8 cellular contexts compared by ENCODE assay signal in genomic region chr14:55026793-55027560, GRCh38. TPM values are rescaled to one million over a fixed set of nuclear protein-coding genes. Genes with fewer than 3 reads are reported as not detected.
DNase-seq lines count a peak whose midpoint lies in the region; ATAC-seq and TF ChIP-seq lines count a peak whose summit lies in the region.

Gene SOCS4, plus strand, starts transcription at chr14:55027236. Its CDS starts 15,806 bp downstream, at chr14:55043042.
Gene WDHD1, minus strand, starts transcription at chr14:55027099. Its CDS starts 312 bp downstream, at chr14:55026787.

- H3K27me3 ChIP-seq in hepatocyte, result no peaks in the 10 kb centered on the region
- no peaks in the 10 kb centered on the region for H3K27me3 ChIP-seq in rectal smooth muscle tissue (ENCODE audit: control insufficient read depth, insufficient read depth, low read length)
- no peaks in the 10 kb centered on the region for H3K27me3 ChIP-seq in aorta (ENCODE audit: control insufficient read depth in 1 of 2, insufficient read depth in 2 of 2, low read length in 1 of 2)

- H3K9me2 ChIP-seq in hepatocyte (replicated peaks; ENCODE audit: insufficient read depth), result no peaks in the 10 kb centered on the region

- H3K79me2 ChIP-seq in hepatocyte, result peaks cover 65% of the 10 kb centered on the region

- H4K20me1 ChIP-seq in hepatocyte (ENCODE audit: insufficient read depth, poor library complexity, severe bottlenecking), result peaks cover 6% of the 10 kb centered on the region

- H2AFZ ChIP-seq in hepatocyte, result peak within 1 kb of the TSS; percentile 79

- peaks cover 11% of the 10 kb centered on the region for H3K4me1 ChIP-seq in hepatocyte (ENCODE audit: insufficient read depth)
- peaks cover 13% of the 10 kb centered on the region for H3K4me1 ChIP-seq in rectal smooth muscle tissue (ENCODE audit: control insufficient read depth, insufficient read depth, low read length)
- H3K4me1 ChIP-seq in aorta (ENCODE audit: control insufficient read depth in 1 of 2, insufficient read depth in 2 of 2, low read length in 2 of 2), result peaks cover 4 to 6% of the 10 kb centered on the region in 2 donors

- H3K9ac ChIP-seq in rectal smooth muscle tissue (ENCODE audit: low read length), result peak within 1 kb of the TSS; percentile 71

- H3K36me3 ChIP-seq in hepatocyte (replicated peaks; ENCODE audit: insufficient read depth, low read depth) (no peaks in the 10 kb centered on the region), rectal smooth muscle tissue (ENCODE audit: control insufficient read depth, insufficient read depth, low read length) (no peaks in the 10 kb centered on the region), aorta (ENCODE audit: control insufficient read depth in 1 of 2, insufficient read depth in 2 of 2, low read length in 1 of 2) (no peaks in the 10 kb centered on the region)

- ATAC-seq in GM18511 (IDR thresholded peaks at IDR 0.05; ENCODE audit: unreplicated experiment), result peak; percentile 91
- ATAC-seq in HG03025 (IDR thresholded peaks at IDR 0.05; ENCODE audit: low FRiP score, unreplicated experiment), result peak; percentile 91
- ATAC-seq in aorta (ENCODE audit: low FRiP score), result peak; percentile 100

- H3K4me3 ChIP-seq in astrocyte of the cerebellum (ENCODE audit: low read depth, low read length) (peak within 1 kb of the TSS; percentile 68), hepatocyte (peak within 1 kb of the TSS; percentile 66), rectal smooth muscle tissue (ENCODE audit: low read length) (peak within 1 kb of the TSS; percentile 93), aorta (ENCODE audit: low read length in 2 of 2) (peak within 1 kb of the TSS; percentile 42 to 88)

- peak within 1 kb of the TSS; percentile 85 for H3K4me2 ChIP-seq in hepatocyte

- WGBS in hepatocyte (ENCODE audit: low lambda C conversion rate, missing lambda C conversion rate), result under 1% methylated on average over 51 of the region's 55 CpGs
- 0% methylated on average over 55 of the region's 55 CpGs for WGBS in aorta, 2 donors

- H3K27ac ChIP-seq in hepatocyte (peak within 1 kb of the TSS; percentile 94), rectal smooth muscle tissue (ENCODE audit: low read depth, low read length) (peak within 1 kb of the TSS; percentile 75), aorta (ENCODE audit: low read depth in 1 of 2, low read length in 2 of 2) (peak within 1 kb of the TSS in 1 of 2 donors; percentile 29)

- in situ Hi-C loops in astrocyte of the cerebellum (cut with HindIII; ENCODE audit: low sequenced_read_pairs), result no loop called here

- intact Hi-C loops in aorta (cut with DNase I), result no loop called here

- H3K9me3 ChIP-seq in hepatocyte (ENCODE audit: low read depth), result no peaks in the 10 kb centered on the region
- H3K9me3 ChIP-seq in aorta (ENCODE audit: control insufficient read depth, low read length), result no peaks in the 10 kb centered on the region

- no peak for TF ChIP-seq CTCF in astrocyte of the cerebellum (IDR thresholded peaks at IDR 0.05; ENCODE audit: low read depth, low read length, missing control alignments)
- TF ChIP-seq CTCF in hepatocyte (IDR thresholded peaks at IDR 0.05; ENCODE audit: poor library complexity), result no peak

- DNase-seq in NCI-H2029 treated with DMSO at 0.1 percent for 48 hours (lab: John Stamatoyannopoulos, UW), result peak; percentile 86
- peak; percentile 94 for DNase-seq in T-helper 22 cell (ENCODE audit: low read depth)
- peak; percentile 59 for DNase-seq in astrocyte of the cerebellum (ENCODE audit: low read depth)
- peak; percentile 96 for DNase-seq in hepatocyte (ENCODE audit: low spot score)
- DNase-seq in aorta, result peak; percentile 97 to 98

RNA-seq across cellular contexts. Expression of gene SOCS4, which starts in this region (rescaled TPM):
- total RNA-seq in hepatocyte (16.2 and 18.8 TPM in 2 replicates), aorta (10 to 100 TPM; 22.6 to 32.8 TPM)
- polyA plus RNA-seq in hepatocyte (4.1 and 5.3 TPM in 2 replicates), aorta (1 to 10 TPM; 7.6 to 9.5 TPM)

RNA-seq across cellular contexts. Expression of gene WDHD1, which starts in this region (rescaled TPM):
- total RNA-seq in hepatocyte (5.9 and 6.3 TPM in 2 replicates), aorta (1 to 10 TPM; 2.0 to 2.6 TPM)
- polyA plus RNA-seq in hepatocyte (4.1 and 4.4 TPM in 2 replicates), aorta (under 1 TPM; 0.25 to 0.61 TPM)
